ENCODE assay signal across 1 cellular context in genomic region chr11:75893202-75893601, GRCh38.
TF ChIP-seq lines count a peak whose summit lies in the region.

No MANE protein-coding gene starts in this region.

TF ChIP-seq in GM12878, 131 proteins besides CTCF, POLR2A, EP300 and RAD21:
- TF ChIP-seq ZBTB4 (CRISPR knock-in tag; IDR thresholded peaks at IDR 0.05), result no peak
- 0 out of 2 replicates have a peak, but pooled peaks have one; percentile 7 for TF ChIP-seq JUNB (IDR thresholded peaks at IDR 0.05)
- TF ChIP-seq CHD2 (IDR thresholded peaks at IDR 0.05; ENCODE audit: borderline replicate concordance, low read depth, low read length), result no peak
- no peak for TF ChIP-seq ZBTB11 (CRISPR knock-in tag; IDR thresholded peaks at IDR 0.05)
- TF ChIP-seq YY1 (IDR thresholded peaks at IDR 0.05; ENCODE audit: low read depth, low read length), result no peak
- no peak for TF ChIP-seq PKNOX1 (IDR thresholded peaks at IDR 0.05)
- TF ChIP-seq HCFC1 (IDR thresholded peaks at IDR 0.05; ENCODE audit: low read length), result no peak
- TF ChIP-seq ZNF207 (IDR thresholded peaks at IDR 0.05; ENCODE audit: borderline replicate concordance), result no peak
- no peak for TF ChIP-seq ZNF384 (IDR thresholded peaks at IDR 0.05; ENCODE audit: borderline replicate concordance, low read depth, low read length)
- no peak for TF ChIP-seq JUND (IDR thresholded peaks at IDR 0.05; ENCODE audit: low read depth, low read length)
- peak; percentile 82 for TF ChIP-seq CBX5 (IDR thresholded peaks at IDR 0.05; ENCODE audit: low read depth)
- TF ChIP-seq NFIC (IDR thresholded peaks at IDR 0.05; ENCODE audit: low read depth, low read length), result no peak
- TF ChIP-seq TAF1 (IDR thresholded peaks at IDR 0.05; ENCODE audit: borderline replicate concordance, low read depth, low read length), result no peak
- no peak for TF ChIP-seq E2F8 (IDR thresholded peaks at IDR 0.05; ENCODE audit: low read depth, partially characterized antibody)
- TF ChIP-seq E4F1 (IDR thresholded peaks at IDR 0.05; ENCODE audit: borderline replicate concordance, partially characterized antibody), result no peak
- no peak for TF ChIP-seq SMARCA5 (IDR thresholded peaks at IDR 0.05)
- TF ChIP-seq MEF2B (IDR thresholded peaks at IDR 0.05; ENCODE audit: partially characterized antibody, poor library complexity, severe bottlenecking), result no peak
